17 cellular contexts compared by ENCODE assay signal in the genomic region with DNA sequence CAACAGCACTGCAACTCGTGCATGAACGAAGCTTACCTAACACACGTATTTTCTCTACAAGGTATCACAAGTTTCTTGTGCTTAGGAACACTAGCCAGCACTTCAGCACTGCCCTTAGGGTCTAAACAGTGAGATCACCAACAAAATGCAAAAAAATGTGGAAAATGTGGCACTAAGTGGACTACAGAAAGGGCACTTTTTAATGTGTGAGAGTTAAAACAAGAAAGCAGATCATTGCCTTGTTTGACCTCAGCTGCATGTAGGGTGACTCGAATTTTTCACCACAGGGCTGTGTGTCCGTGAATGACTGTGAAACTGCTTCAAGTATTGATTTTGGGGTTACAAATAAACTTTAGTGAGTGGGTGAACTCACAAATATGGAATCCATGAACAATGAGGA.
"Had no signal": no experiment of that assay in that cellular context is flagged by ENCODE, and none has a peak within 500 bp of the region (broad histone marks: within the 10 kb centered on the region; RNA-seq: fewer than 3 reads in every experiment).

No MANE protein-coding gene starts in this region.

- DNase-seq: activated CD4-positive, alpha-beta T cell treated with anti-CD3 and anti-CD28 coated beads for 36 hours; activated CD4-positive, alpha-beta T cell treated with anti-CD3 and anti-CD28 coated beads, Interleukin-2, amount 50 U/mL, for 48 hours; amniotic stem cell; dorsolateral prefrontal cortex; heart right ventricle; immature natural killer cell; natural killer cell; pancreas; sigmoid colon; spleen; stimulated activated CD4-positive, alpha-beta T cell treated with anti-CD3 and anti-CD28 coated beads, Interleukin-4, amount 100 ng/mL, for 4 hours; T-cell; testis had no signal

- ATAC-seq: activated CD4-positive, alpha-beta T cell treated with anti-CD3 and anti-CD28 coated beads for 36 hours; gastroesophageal sphincter; heart right ventricle; natural killer cell; stimulated activated memory B cell treated with anti-CD40 and anti-IgM and Interleukin-4, amounts not matched to agents 10 μg/mL and 1 μg/mL and 100 μg/mL, for 72 hours; T-cell; WTC11 had no signal

- H3K4me1 ChIP-seq: gastroesophageal sphincter, pancreas, sigmoid colon, spleen, testis had no signal

- H3K27ac ChIP-seq: dorsolateral prefrontal cortex, gastroesophageal sphincter, neutrophil, pancreas, sigmoid colon, spleen, testis had no signal

- H3K4me3 ChIP-seq: dorsolateral prefrontal cortex, gastroesophageal sphincter, heart right ventricle, pancreas, sigmoid colon, spleen, testis had no signal

- H3K9me3 ChIP-seq: gastroesophageal sphincter, heart right ventricle, neutrophil, pancreas, sigmoid colon, spleen, testis had no signal

- H3K27me3 ChIP-seq: dorsolateral prefrontal cortex, gastroesophageal sphincter, heart right ventricle, neutrophil, pancreas, sigmoid colon, spleen, testis had no signal
